ENCODE assay signal across 8 cellular contexts in genomic region chr15:57591822-57592367, GRCh38.
DNase-seq lines count a peak whose midpoint lies in the region; ATAC-seq and TF ChIP-seq lines count a peak whose summit lies in the region.

Gene MYZAP, plus strand, starts transcription at chr15:57591904. Its CDS starts 131 bp downstream, at chr15:57592035.

- peak within 1 kb of the TSS; percentile 53 to 80 for H3K9ac ChIP-seq in mucosa of rectum (ENCODE audit: low read depth in 1 of 2, low read length in 2 of 2)

- peak within 1 kb of the TSS; percentile 50 for H3K4me3 ChIP-seq in epithelial cell of esophagus (ENCODE audit: low read length)
- peak within 1 kb of the TSS; percentile 74 to 75 for H3K4me3 ChIP-seq in mucosa of rectum (ENCODE audit: low read length in 2 of 2)

- no peaks in the 10 kb centered on the region for H3K27me3 ChIP-seq in mucosa of rectum (ENCODE audit: control insufficient read depth in 2 of 2, insufficient read depth in 2 of 2, low read length in 2 of 2)

- no peak for TF ChIP-seq CTCF in epithelial cell of esophagus (IDR thresholded peaks at IDR 0.05; ENCODE audit: insufficient read depth, low read depth, low read length, missing control alignments)

- no peaks in the 10 kb centered on the region for H3K36me3 ChIP-seq in mucosa of rectum (ENCODE audit: control insufficient read depth in 2 of 2, insufficient read depth in 2 of 2, low read length in 2 of 2)

- H3K27ac ChIP-seq in mucosa of rectum (ENCODE audit: low read depth in 2 of 2, low read length in 2 of 2), result peak within 1 kb of the TSS; percentile 69 to 76

- peaks cover 16 to 53% of the 10 kb centered on the region in 2 donors for H3K4me1 ChIP-seq in mucosa of rectum (ENCODE audit: control insufficient read depth in 2 of 2, insufficient read depth in 2 of 2, low read length in 2 of 2)

- DNase-seq in NCI-H2196 (lab: John Stamatoyannopoulos, UW; ENCODE audit: unreplicated experiment), result peak; percentile 5
- DNase-seq in NCI-H2196 treated with DMSO at 0.1 percent for 48 hours (lab: John Stamatoyannopoulos, UW; ENCODE audit: unreplicated experiment), result no peak
- peak; percentile 29 to 30 for DNase-seq in activated CD4-positive, alpha-beta T cell treated with anti-CD3 and anti-CD28 coated beads, Interleukin-2, amount 50 U/mL, for 4 hours
- peak; percentile 64 for DNase-seq in epithelial cell of esophagus (ENCODE audit: low read depth)
- peak; percentile 4 for DNase-seq in stimulated activated naive CD4-positive, alpha-beta T cell treated with Interleukin-2 at 50 U/mL for 16 hours (lab: John Stamatoyannopoulos, UW)
- no peak for DNase-seq in DMS114 treated with DMSO at 0.1 percent for 48 hours (lab: John Stamatoyannopoulos, UW; ENCODE audit: unreplicated experiment)

- ATAC-seq in HG02938 (IDR thresholded peaks at IDR 0.05; ENCODE audit: unreplicated experiment), result no peak

- H3K9me3 ChIP-seq in mucosa of rectum (ENCODE audit: control insufficient read depth in 2 of 2, low read length in 2 of 2), result no peaks in the 10 kb centered on the region

Comparison
In these comparisons a context has a peak if more than half of its experiments do, and no peak if none do; other contexts are left out.
1. DNase-seq: peak in NCI-H2196 (single experiment), activated CD4-positive, alpha-beta T cell treated with anti-CD3 and anti-CD28 coated beads, Interleukin-2, amount 50 U/mL, for 4 hours (2 of 2), epithelial cell of esophagus (single experiment) and stimulated activated naive CD4-positive, alpha-beta T cell treated with Interleukin-2 at 50 U/mL for 16 hours (single experiment); none in NCI-H2196 treated with DMSO at 0.1 percent for 48 hours (single experiment) and DMS114 treated with DMSO at 0.1 percent for 48 hours (single experiment).